17 cellular contexts compared by ENCODE assay signal in genomic region chr1:2320760-2321159, GRCh38.
DNase-seq lines count a peak whose midpoint lies in the region; TF ChIP-seq lines count a peak whose summit lies in the region.
"Had no signal": no experiment of that assay in that cellular context is flagged by ENCODE, and none has a peak within 500 bp of the region (broad histone marks: within the 10 kb centered on the region; RNA-seq: fewer than 3 reads in every experiment).

No MANE protein-coding gene starts in this region.

- no peak overlapping the region for H2AFZ ChIP-seq in hepatocyte
- H2AFZ ChIP-seq in trophoblast cell (ENCODE audit: insufficient read depth, low read length, poor library complexity): no peak overlapping the region

- H3K9ac ChIP-seq in trophoblast cell (ENCODE audit: low read length): no peak overlapping the region

- H3K27ac ChIP-seq in hepatocyte: peak overlapping the region; percentile 97
- no peak overlapping the region for H3K27ac ChIP-seq in trophoblast cell (ENCODE audit: low read depth, low read length)
- H3K27ac ChIP-seq in tibial nerve: peak overlapping the region; percentile 53 to 96 (median 78)
- no peak overlapping the region for H3K27ac ChIP-seq in A673 (ENCODE audit: low read depth, low read length, poor library complexity, severe bottlenecking)
- H3K27ac ChIP-seq: psoas muscle had no signal

- 87% methylated on average over 13 of the region's 13 CpGs for WGBS in hepatocyte (ENCODE audit: low lambda C conversion rate, missing lambda C conversion rate)
- WGBS in trophoblast cell (ENCODE audit: extremely low coverage, insufficient coverage, insufficient read length): no CpG with 5 or more reads among the region's 13 CpGs
- 0 to 41% methylated on average over 1 to 12 of the region's 13 CpGs for WGBS in tibial nerve, 2 donors

- H4K8ac ChIP-seq in trophoblast cell (ENCODE audit: low read depth, low read length): no peak overlapping the region

- no peak overlapping the region for H2BK5ac ChIP-seq in trophoblast cell (ENCODE audit: low read depth, low read length, poor library complexity)

- DNase-seq in astrocyte of the hippocampus (ENCODE audit: low read depth, low spot score) (peak; percentile 72), hepatocyte (ENCODE audit: low spot score) (no peak), trophoblast cell (no peak), tibial nerve (ENCODE audit: low spot score in 2 of 2) (no peak), HAP-1 (ENCODE audit: low spot score in 2 of 2) (no peak), HUDEP-2 (lab: John Stamatoyannopoulos, UW; ENCODE audit: unreplicated experiment in 76 of 76) (no peak), A673 (ENCODE audit: low spot score) (no peak), NCI-H1105 (lab: John Stamatoyannopoulos, UW) (no peak)
- DNase-seq: activated CD4-positive, alpha-beta T cell treated with anti-CD3 and anti-CD28 coated beads for 36 hours; activated CD8-positive, alpha-beta memory T cell treated with anti-CD3 and anti-CD28 coated beads, Interleukin-2, amount 50 U/mL, for 4 hours; activated effector memory CD4-positive, alpha-beta T cell treated with anti-CD3 and anti-CD28 coated beads, Interleukin-2, amount 50 U/mL, for 16 hours; DND-41; NCI-H1092 treated with DMSO at 0.1 percent for 48 hours; NCI-H2081 treated with DMSO at 0.1 percent for 48 hours; nephron progenitor cell; upper lobe of right lung had no signal

- POLR2A ChIA-PET in A673 (lab: Charles Lee; ENCODE audit: low non-redundant PET): no interaction called here

- TF ChIP-seq POLR2A in tibial nerve (IDR thresholded peaks at IDR 0.05): no peak

- no peaks in the 10 kb centered on the region for H4K20me1 ChIP-seq in hepatocyte (ENCODE audit: insufficient read depth, poor library complexity, severe bottlenecking)

- H3K14ac ChIP-seq in trophoblast cell (ENCODE audit: low read length): peak overlapping the region; percentile 12

- H4K91ac ChIP-seq in trophoblast cell (ENCODE audit: low read depth, low read length): peak overlapping the region; percentile 58

- no peaks in the 10 kb centered on the region for H3K36me3 ChIP-seq in hepatocyte (replicated peaks; ENCODE audit: insufficient read depth, low read depth)
- no peaks in the 10 kb centered on the region for H3K36me3 ChIP-seq in trophoblast cell (ENCODE audit: control insufficient read depth in 1 of 2, insufficient read depth in 2 of 2, low read length in 2 of 2)
- no peaks in the 10 kb centered on the region for H3K36me3 ChIP-seq in tibial nerve
- no peaks in the 10 kb centered on the region for H3K36me3 ChIP-seq in HAP-1 (replicated peaks)
- H3K36me3 ChIP-seq in A673 (ENCODE audit: insufficient read depth, low read length, poor library complexity, severe bottlenecking): no peaks in the 10 kb centered on the region
- H3K36me3 ChIP-seq: upper lobe of right lung had no signal

- H3K79me1 ChIP-seq in trophoblast cell (ENCODE audit: low read length): peaks cover 40% of the 10 kb centered on the region

- H3K79me2 ChIP-seq in hepatocyte (no peaks in the 10 kb centered on the region), trophoblast cell (ENCODE audit: control insufficient read depth, insufficient read depth, low read length, poor library complexity) (peaks cover 7% of the 10 kb centered on the region)

- H4K12ac ChIP-seq in trophoblast cell (ENCODE audit: low read depth, low read length): no peak overlapping the region

- no peak overlapping the region for H3K18ac ChIP-seq in trophoblast cell (ENCODE audit: low read length)

- BruUV-seq in A673 (replicated peaks; lab: Mats Ljungman, UMichigan): no TSS peak

- H3K4me3 ChIP-seq in hepatocyte (no peak overlapping the region), trophoblast cell (ENCODE audit: low read depth, low read length) (no peak overlapping the region), tibial nerve (no peak overlapping the region), HAP-1 (no peak overlapping the region), A673 (ENCODE audit: low read depth, low read length, poor library complexity, severe bottlenecking) (no peak overlapping the region)
- H3K4me3 ChIP-seq: psoas muscle, upper lobe of right lung had no signal

- no peak for TF ChIP-seq CTCF in hepatocyte (IDR thresholded peaks at IDR 0.05; ENCODE audit: poor library complexity)
- TF ChIP-seq CTCF in tibial nerve (IDR thresholded peaks at IDR 0.05): no peak
- no peak for TF ChIP-seq CTCF in A673 (conservative IDR thresholded peaks at IDR 0.05; ENCODE audit: low read depth, low read length)

- H3K23ac ChIP-seq in trophoblast cell (ENCODE audit: low read length): no peak overlapping the region

- H2BK12ac ChIP-seq in trophoblast cell (ENCODE audit: low read length): peak overlapping the region; percentile 44

- H3K4ac ChIP-seq in trophoblast cell (ENCODE audit: low read depth, low read length): no peak overlapping the region

- intact Hi-C loops in A673 (cut with micrococcal nuclease; ENCODE audit: unreplicated experiment): no loop called here

- H3K4me2 ChIP-seq in hepatocyte (no peak overlapping the region), trophoblast cell (ENCODE audit: low read length) (no peak overlapping the region)

- no peaks in the 10 kb centered on the region for H3K9me3 ChIP-seq in hepatocyte (ENCODE audit: low read depth)
- peaks cover 8% of the 10 kb centered on the region for H3K9me3 ChIP-seq in trophoblast cell (ENCODE audit: insufficient read depth, low read depth, low read length)
- H3K9me3 ChIP-seq in tibial nerve: no peaks in the 10 kb centered on the region
- H3K9me3 ChIP-seq in HAP-1: no peaks in the 10 kb centered on the region
- no peaks in the 10 kb centered on the region for H3K9me3 ChIP-seq in A673 (ENCODE audit: low read depth, low read length, poor library complexity, severe bottlenecking)
- H3K9me3 ChIP-seq: psoas muscle, upper lobe of right lung had no signal

- in situ Hi-C loops in HAP-1 (cut with MboI; ENCODE audit: low sequenced_read_pairs): no loop called here

- no peaks in the 10 kb centered on the region for H3K9me2 ChIP-seq in hepatocyte (replicated peaks; ENCODE audit: insufficient read depth)

- H3K27me3 ChIP-seq in hepatocyte (no peaks in the 10 kb centered on the region), trophoblast cell (ENCODE audit: insufficient read depth, low read length) (no peaks in the 10 kb centered on the region), tibial nerve (no peaks in the 10 kb centered on the region), HAP-1 (ENCODE audit: low read depth) (no peaks in the 10 kb centered on the region), A673 (replicated peaks; ENCODE audit: insufficient read depth, low read depth, low read length, poor library complexity) (peaks cover 3% of the 10 kb centered on the region)
- H3K27me3 ChIP-seq: upper lobe of right lung had no signal

- H3K4me1 ChIP-seq in hepatocyte (ENCODE audit: insufficient read depth): peaks cover 39% of the 10 kb centered on the region
- H3K4me1 ChIP-seq in trophoblast cell (ENCODE audit: control insufficient read depth in 1 of 2, insufficient read depth in 2 of 2, low read length in 2 of 2): peaks cover 34 to 40% of the 10 kb centered on the region in 2 experiments
- H3K4me1 ChIP-seq in tibial nerve: peaks cover 7 to 89% (median 45%) of the 10 kb centered on the region in 4 donors
- H3K4me1 ChIP-seq in HAP-1: no peaks in the 10 kb centered on the region
- peaks cover 44% of the 10 kb centered on the region for H3K4me1 ChIP-seq in A673 (ENCODE audit: insufficient read depth, low read length, poor library complexity, severe bottlenecking)

- H2BK120ac ChIP-seq in trophoblast cell (ENCODE audit: insufficient read depth, low read length, poor library complexity): peak overlapping the region; percentile 7

- TF ChIP-seq EP300 in tibial nerve (IDR thresholded peaks at IDR 0.05): no peak

- H2AK5ac ChIP-seq in trophoblast cell (ENCODE audit: low read length): peak overlapping the region; percentile 77

- CTCF ChIA-PET in A673 (lab: Charles Lee): no interaction called here

Comparison
In these comparisons a context has a peak if more than half of its experiments do, and no peak if none do; other contexts are left out.
1. H3K27ac ChIP-seq: peak in hepatocyte (single experiment) and tibial nerve (4 of 4); none in trophoblast cell (single experiment) and A673 (single experiment).